1 cellular context compared by ENCODE assay signal in the genomic region with DNA sequence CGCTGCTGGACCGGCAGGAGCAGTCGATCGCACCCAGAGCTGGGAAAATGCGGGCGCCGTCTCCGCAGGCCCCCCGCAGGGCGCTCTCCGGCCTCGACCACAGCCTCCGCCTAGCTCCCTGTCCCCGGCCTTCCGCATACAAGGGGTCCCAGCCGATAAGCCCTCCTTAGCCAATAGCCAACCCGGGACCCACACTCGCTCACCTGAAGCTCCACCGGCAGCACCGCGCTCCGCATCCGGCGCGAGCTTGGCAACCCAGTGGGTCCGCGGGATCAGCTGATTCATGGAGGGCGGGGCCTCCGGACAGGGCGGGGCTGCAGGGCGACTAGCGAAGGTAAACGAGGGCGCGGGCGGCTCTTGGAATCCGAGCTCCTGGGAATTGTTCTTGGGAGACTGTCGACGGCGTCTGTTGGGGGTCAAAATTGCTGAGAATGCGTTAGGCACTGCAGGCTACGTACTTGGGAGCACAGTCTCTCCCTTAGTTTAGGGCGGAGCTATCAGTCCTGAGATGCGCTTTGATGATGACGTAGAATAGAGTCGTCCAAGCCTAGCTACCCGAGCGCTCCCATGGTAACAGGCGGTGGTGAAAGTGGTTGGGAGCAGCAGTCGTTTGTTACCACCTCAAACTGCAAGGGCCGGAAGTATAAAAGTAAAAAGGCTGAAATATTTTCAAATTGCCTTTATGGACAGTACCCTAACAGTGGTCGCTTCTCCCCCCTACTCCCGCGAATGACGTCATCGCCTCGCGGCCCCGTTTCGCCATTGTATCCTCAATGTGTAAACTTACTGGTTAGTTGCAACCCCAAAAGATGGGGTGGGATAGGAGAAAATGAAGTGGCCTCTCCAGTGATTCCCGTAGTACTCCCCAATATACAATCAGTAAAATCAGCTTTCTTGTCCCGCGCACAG.
TF ChIP-seq lines count a peak whose summit lies in the region.

ALS2 (minus strand) TSS at position 260 of the 909 bp plus-strand sequence. CDS start 12,048 bp downstream, outside the sequence.

TF ChIP-seq in HepG2, 621 proteins besides CTCF, POLR2A, EP300 and RAD21 (continued from another document and continues in another):
- TF ChIP-seq RAD51 (IDR thresholded peaks at IDR 0.05; ENCODE audit: borderline replicate concordance) (peak; percentile 38; the same call in 1 of the 2 replicates), NR2F6 (IDR thresholded peaks at IDR 0.05) (no peak), NR2F6 (CRISPR knock-in tag; IDR thresholded peaks at IDR 0.05) (no peak), SNRNP70 (IDR thresholded peaks at IDR 0.05; ENCODE audit: low read depth, low read length) (no peak), RBAK (CRISPR knock-in tag; IDR thresholded peaks at IDR 0.05) (no peak), BORCS8-MEF2B (CRISPR knock-in tag; IDR thresholded peaks at IDR 0.05) (peak; percentile 27; the same call in 1 of the 2 replicates), SSRP1 (CRISPR knock-in tag; IDR thresholded peaks at IDR 0.05) (peak; percentile 26; the same call in 1 of the 2 replicates), ZBTB3 (CRISPR knock-in tag; IDR thresholded peaks at IDR 0.05; ENCODE audit: borderline replicate concordance, low read depth) (no peak), MBNL3 (CRISPR knock-in tag; conservative IDR thresholded peaks at IDR 0.05) (no peak), ATF4 (CRISPR knock-in tag; IDR thresholded peaks at IDR 0.05) (peak in 1 of 2 experiments; percentile 34; a peak in 1 of 4 replicates), TOPORS (CRISPR knock-in tag; IDR thresholded peaks at IDR 0.05) (peak; percentile 80; the same call in 1 of the 2 replicates), ZXDC (CRISPR knock-in tag; IDR thresholded peaks at IDR 0.05) (peak; percentile 96), ZNF678 (CRISPR knock-in tag; IDR thresholded peaks at IDR 0.05) (no peak), HIVEP1 (CRISPR knock-in tag; IDR thresholded peaks at IDR 0.05) (peak; percentile 69; the same call in 1 of the 2 replicates), RFX5 (IDR thresholded peaks at IDR 0.05; ENCODE audit: low read depth, low read length) (peak; percentile 59), ZNF496 (CRISPR knock-in tag; IDR thresholded peaks at IDR 0.05; ENCODE audit: insufficient replicate concordance) (no peak), PHF5A (CRISPR knock-in tag; IDR thresholded peaks at IDR 0.05; ENCODE audit: low read depth, unreplicated experiment) (peak; percentile 79), ZNF30 (CRISPR knock-in tag; IDR thresholded peaks at IDR 0.05) (no peak; the same call in 1 of the 2 replicates), ZFYVE20 (CRISPR knock-in tag; IDR thresholded peaks at IDR 0.05; ENCODE audit: borderline replicate concordance, low read depth) (no peak), ZNF547 (CRISPR knock-in tag; IDR thresholded peaks at IDR 0.05) (peak; percentile 83), SIX1 (CRISPR knock-in tag; IDR thresholded peaks at IDR 0.05; ENCODE audit: borderline replicate concordance) (peak; percentile 78; the same call in 1 of the 2 replicates), TCF12 (IDR thresholded peaks at IDR 0.05) (no peak), TCF12 (CRISPR knock-in tag; IDR thresholded peaks at IDR 0.05) (peak; percentile 95), ZNF572 (CRISPR knock-in tag; IDR thresholded peaks at IDR 0.05) (no peak; the same call in 1 of the 2 replicates), SETDB1 (CRISPR knock-in tag; IDR thresholded peaks at IDR 0.05; ENCODE audit: borderline replicate concordance) (no peak), MLXIP (CRISPR knock-in tag; IDR thresholded peaks at IDR 0.05; ENCODE audit: borderline replicate concordance) (no peak; the same call in 1 of the 2 replicates), ZNF552 (CRISPR knock-in tag; IDR thresholded peaks at IDR 0.05; ENCODE audit: borderline replicate concordance) (no peak), ZFP62 (CRISPR knock-in tag; IDR thresholded peaks at IDR 0.05) (no peak), HOXA5 (CRISPR knock-in tag; IDR thresholded peaks at IDR 0.05) (peak; percentile 93), BRD4 (CRISPR knock-in tag; IDR thresholded peaks at IDR 0.05) (peak; percentile 84; the same call in 1 of the 2 replicates), ZNF691 (CRISPR knock-in tag; IDR thresholded peaks at IDR 0.05; ENCODE audit: borderline replicate concordance, low read depth) (peak; percentile 84), RFX1 (IDR thresholded peaks at IDR 0.05) (peak; percentile 89), MIER2 (CRISPR knock-in tag; IDR thresholded peaks at IDR 0.05) (no peak; the same call in 1 of the 2 replicates), FOXA1 (IDR thresholded peaks at IDR 0.05) (no peak), FOXA1 (CRISPR knock-in tag; IDR thresholded peaks at IDR 0.05) (peak; percentile 64; the same call in 1 of the 2 replicates), ZFP41 (CRISPR knock-in tag; IDR thresholded peaks at IDR 0.05; ENCODE audit: borderline replicate concordance) (no peak)
- TF ChIP-seq, protein P1, sequence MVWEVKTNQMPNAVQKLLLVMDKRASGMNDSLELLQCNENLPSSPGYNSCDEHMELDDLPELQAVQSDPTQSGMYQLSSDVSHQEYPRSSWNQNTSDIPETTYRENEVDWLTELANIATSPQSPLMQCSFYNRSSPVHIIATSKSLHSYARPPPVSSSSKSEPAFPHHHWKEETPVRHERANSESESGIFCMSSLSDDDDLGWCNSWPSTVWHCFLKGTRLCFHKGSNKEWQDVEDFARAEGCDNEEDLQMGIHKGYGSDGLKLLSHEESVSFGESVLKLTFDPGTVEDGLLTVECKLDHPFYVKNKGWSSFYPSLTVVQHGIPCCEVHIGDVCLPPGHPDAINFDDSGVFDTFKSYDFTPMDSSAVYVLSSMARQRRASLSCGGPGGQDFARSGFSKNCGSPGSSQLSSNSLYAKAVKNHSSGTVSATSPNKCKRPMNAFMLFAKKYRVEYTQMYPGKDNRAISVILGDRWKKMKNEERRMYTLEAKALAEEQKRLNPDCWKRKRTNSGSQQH (CRISPR knock-in tag; IDR thresholded peaks at IDR 0.05; ENCODE audit: low read depth): peak; percentile 80
- TF ChIP-seq, protein P2, sequence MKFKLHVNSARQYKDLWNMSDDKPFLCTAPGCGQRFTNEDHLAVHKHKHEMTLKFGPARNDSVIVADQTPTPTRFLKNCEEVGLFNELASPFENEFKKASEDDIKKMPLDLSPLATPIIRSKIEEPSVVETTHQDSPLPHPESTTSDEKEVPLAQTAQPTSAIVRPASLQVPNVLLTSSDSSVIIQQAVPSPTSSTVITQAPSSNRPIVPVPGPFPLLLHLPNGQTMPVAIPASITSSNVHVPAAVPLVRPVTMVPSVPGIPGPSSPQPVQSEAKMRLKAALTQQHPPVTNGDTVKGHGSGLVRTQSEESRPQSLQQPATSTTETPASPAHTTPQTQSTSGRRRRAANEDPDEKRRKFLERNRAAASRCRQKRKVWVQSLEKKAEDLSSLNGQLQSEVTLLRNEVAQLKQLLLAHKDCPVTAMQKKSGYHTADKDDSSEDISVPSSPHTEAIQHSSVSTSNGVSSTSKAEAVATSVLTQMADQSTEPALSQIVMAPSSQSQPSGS (CRISPR knock-in tag; IDR thresholded peaks at IDR 0.05): peak; percentile 88
- TF ChIP-seq, protein P3, sequence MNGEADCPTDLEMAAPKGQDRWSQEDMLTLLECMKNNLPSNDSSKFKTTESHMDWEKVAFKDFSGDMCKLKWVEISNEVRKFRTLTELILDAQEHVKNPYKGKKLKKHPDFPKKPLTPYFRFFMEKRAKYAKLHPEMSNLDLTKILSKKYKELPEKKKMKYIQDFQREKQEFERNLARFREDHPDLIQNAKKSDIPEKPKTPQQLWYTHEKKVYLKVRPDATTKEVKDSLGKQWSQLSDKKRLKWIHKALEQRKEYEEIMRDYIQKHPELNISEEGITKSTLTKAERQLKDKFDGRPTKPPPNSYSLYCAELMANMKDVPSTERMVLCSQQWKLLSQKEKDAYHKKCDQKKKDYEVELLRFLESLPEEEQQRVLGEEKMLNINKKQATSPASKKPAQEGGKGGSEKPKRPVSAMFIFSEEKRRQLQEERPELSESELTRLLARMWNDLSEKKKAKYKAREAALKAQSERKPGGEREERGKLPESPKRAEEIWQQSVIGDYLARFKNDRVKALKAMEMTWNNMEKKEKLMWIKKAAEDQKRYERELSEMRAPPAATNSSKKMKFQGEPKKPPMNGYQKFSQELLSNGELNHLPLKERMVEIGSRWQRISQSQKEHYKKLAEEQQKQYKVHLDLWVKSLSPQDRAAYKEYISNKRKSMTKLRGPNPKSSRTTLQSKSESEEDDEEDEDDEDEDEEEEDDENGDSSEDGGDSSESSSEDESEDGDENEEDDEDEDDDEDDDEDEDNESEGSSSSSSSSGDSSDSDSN (CRISPR knock-in tag; IDR thresholded peaks at IDR 0.05): peak; percentile 96
- TF ChIP-seq, protein P4, sequence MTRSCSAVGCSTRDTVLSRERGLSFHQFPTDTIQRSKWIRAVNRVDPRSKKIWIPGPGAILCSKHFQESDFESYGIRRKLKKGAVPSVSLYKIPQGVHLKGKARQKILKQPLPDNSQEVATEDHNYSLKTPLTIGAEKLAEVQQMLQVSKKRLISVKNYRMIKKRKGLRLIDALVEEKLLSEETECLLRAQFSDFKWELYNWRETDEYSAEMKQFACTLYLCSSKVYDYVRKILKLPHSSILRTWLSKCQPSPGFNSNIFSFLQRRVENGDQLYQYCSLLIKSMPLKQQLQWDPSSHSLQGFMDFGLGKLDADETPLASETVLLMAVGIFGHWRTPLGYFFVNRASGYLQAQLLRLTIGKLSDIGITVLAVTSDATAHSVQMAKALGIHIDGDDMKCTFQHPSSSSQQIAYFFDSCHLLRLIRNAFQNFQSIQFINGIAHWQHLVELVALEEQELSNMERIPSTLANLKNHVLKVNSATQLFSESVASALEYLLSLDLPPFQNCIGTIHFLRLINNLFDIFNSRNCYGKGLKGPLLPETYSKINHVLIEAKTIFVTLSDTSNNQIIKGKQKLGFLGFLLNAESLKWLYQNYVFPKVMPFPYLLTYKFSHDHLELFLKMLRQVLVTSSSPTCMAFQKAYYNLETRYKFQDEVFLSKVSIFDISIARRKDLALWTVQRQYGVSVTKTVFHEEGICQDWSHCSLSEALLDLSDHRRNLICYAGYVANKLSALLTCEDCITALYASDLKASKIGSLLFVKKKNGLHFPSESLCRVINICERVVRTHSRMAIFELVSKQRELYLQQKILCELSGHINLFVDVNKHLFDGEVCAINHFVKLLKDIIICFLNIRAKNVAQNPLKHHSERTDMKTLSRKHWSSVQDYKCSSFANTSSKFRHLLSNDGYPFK (CRISPR knock-in tag; IDR thresholded peaks at IDR 0.05; ENCODE audit: borderline replicate concordance): peak; percentile 83; the same call in 1 of the 2 replicates
- TF ChIP-seq, protein P5, sequence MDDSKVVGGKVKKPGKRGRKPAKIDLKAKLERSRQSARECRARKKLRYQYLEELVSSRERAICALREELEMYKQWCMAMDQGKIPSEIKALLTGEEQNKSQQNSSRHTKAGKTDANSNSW (CRISPR knock-in tag; IDR thresholded peaks at IDR 0.05; ENCODE audit: borderline replicate concordance): no peak
- TF ChIP-seq, protein P6, sequence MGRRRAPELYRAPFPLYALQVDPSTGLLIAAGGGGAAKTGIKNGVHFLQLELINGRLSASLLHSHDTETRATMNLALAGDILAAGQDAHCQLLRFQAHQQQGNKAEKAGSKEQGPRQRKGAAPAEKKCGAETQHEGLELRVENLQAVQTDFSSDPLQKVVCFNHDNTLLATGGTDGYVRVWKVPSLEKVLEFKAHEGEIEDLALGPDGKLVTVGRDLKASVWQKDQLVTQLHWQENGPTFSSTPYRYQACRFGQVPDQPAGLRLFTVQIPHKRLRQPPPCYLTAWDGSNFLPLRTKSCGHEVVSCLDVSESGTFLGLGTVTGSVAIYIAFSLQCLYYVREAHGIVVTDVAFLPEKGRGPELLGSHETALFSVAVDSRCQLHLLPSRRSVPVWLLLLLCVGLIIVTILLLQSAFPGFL (CRISPR knock-in tag; IDR thresholded peaks at IDR 0.05): 0 out of 2 replicates have a peak, but pooled peaks have one; percentile 78
